ENCODE assay signal across 14 cellular contexts in genomic region chr7:102404862-102405188, GRCh38. TPM values are rescaled to one million over a fixed set of nuclear protein-coding genes. Genes with fewer than 3 reads are reported as not detected.
"Had no signal": no experiment of that assay in that cellular context is flagged by ENCODE, and none has a peak within 500 bp of the region (broad histone marks: within the 10 kb centered on the region; RNA-seq: fewer than 3 reads in every experiment).

No MANE protein-coding gene starts in this region.

RNA-seq across cellular contexts. Expression of gene SPDYE6, which starts 48.6 kb away (rescaled TPM):
- total RNA-seq: dermis blood vessel endothelial cell, heart left ventricle, kidney epithelial cell, left colon, left ventricle myocardium superior, lung, osteocyte, pulmonary artery endothelial cell, sciatic nerve, skeletal muscle tissue, spleen, temporal lobe, upper lobe of right lung, vagina had no signal
